In the genomic region with DNA sequence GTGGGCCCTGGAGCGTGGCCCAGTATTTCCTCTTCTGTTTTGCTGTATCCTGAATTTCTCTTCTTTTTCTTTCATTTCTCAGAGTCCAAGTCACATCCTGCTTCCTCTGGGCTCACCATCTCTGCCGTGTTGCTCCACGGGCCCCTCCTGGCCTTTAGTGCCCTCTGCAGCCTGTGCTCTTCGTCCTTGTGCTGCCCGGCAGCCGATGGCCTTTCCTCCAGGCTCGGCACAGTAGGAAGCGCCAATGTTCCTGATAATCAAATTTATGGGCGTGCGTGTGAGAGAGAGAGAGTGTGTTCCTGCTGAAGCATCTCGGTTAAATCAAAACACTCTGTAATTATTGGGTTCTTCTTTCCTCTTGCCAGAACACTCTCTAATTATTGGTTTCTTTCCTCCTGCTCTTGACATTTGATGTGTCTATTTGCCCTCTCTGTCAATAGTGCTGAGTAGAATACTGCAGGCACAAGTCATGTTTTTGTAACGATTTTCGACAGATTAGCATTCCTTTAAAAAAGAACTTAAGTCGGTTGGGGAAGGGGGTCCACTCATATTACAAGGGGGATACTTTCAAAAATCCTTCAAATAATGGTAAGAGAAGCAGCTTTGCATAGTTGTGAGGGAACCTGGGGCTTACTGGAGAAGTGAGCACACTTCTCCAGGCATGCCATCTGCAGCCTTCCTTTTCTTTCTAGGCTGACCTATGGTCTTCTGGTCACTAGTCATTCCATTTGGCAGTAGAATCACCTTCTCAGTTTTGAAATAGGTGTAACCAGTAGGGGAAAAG, we compare ENCODE assay signal across 13 cellular contexts.
A peak's percentile ranks its signal among the peaks of the same experiment; 100 is the strongest.
DNase-seq lines count a peak whose midpoint lies in the region; ATAC-seq and TF ChIP-seq lines count a peak whose summit lies in the region.
"Had no signal": no experiment of that assay in that cellular context is flagged by ENCODE, and none has a peak within 500 bp of the region (broad histone marks: within the 10 kb centered on the region; RNA-seq: fewer than 3 reads in every experiment).

No MANE protein-coding gene starts in this region.

- H3K79me1 ChIP-seq in H9 (ENCODE audit: insufficient read depth, low read depth, low read length, poor library complexity, severe bottlenecking) = no peaks in the 10 kb centered on the region

- H3K27ac Mint-ChIP-seq in H9 = peak overlapping the region in 2 of 3 experiments; percentile 10 to 70; a peak in 2 of 7 replicates
- H3K27ac Mint-ChIP-seq in brain = peak overlapping the region; percentile 22 to 98 (median 30)
- H3K27ac Mint-ChIP-seq in neural crest cell (ENCODE audit: unreplicated experiment) = no peak overlapping the region

- H3K79me2 ChIP-seq in H9 (ENCODE audit: insufficient read depth, low read length) = 0 out of 2 replicates have a peak, but pooled peaks cover 2% of the 10 kb centered on the region

- no peak overlapping the region for H3K27ac ChIP-seq in H9 (ENCODE audit: insufficient read length, low read depth, low read length)
- H3K27ac ChIP-seq: epithelial cell of prostate, stomach had no signal

- H3K18ac ChIP-seq in H9 (ENCODE audit: insufficient read length, low read depth, low read length) = no peak overlapping the region

- no peaks in the 10 kb centered on the region for H3K9me3 Mint-ChIP-seq in H9
- H3K9me3 Mint-ChIP-seq in brain = peaks cover 0 to 9% (median 0%) of the 10 kb centered on the region in 5 experiments
- no peaks in the 10 kb centered on the region for H3K9me3 Mint-ChIP-seq in neural crest cell

- no peak overlapping the region for H3K56ac ChIP-seq in H9 (ENCODE audit: insufficient read length, low read depth, low read length)

- no peaks in the 10 kb centered on the region; a peak in 1 of 7 replicates for H3K36me3 Mint-ChIP-seq in H9 (ENCODE audit: insufficient read depth in 1 of 3, low read depth in 3 of 3)
- H3K36me3 Mint-ChIP-seq in brain = peaks cover 31% of the 10 kb centered on the region
- peaks cover under 1% of the 10 kb centered on the region for H3K36me3 Mint-ChIP-seq in neural crest cell (ENCODE audit: low read depth)

- TF ChIP-seq CTCF in H9 (conservative IDR thresholded peaks at IDR 0.05) = no peak
- TF ChIP-seq CTCF in brain (conservative IDR thresholded peaks at IDR 0.05) = no peak
- TF ChIP-seq CTCF in neural crest cell (conservative IDR thresholded peaks at IDR 0.05) = no peak

- no peaks in the 10 kb centered on the region for H3K27me3 ChIP-seq in H9 (ENCODE audit: insufficient read depth, low read length)
- H3K27me3 ChIP-seq: stomach had no signal

- no peak for ATAC-seq in GM19463 (IDR thresholded peaks at IDR 0.05; ENCODE audit: unreplicated experiment)

- DNase-seq in H9 (no peak), NCI-H2081 treated with DMSO at 0.1 percent for 48 hours (lab: John Stamatoyannopoulos, UW) (peak; percentile 15), neural crest cell (ENCODE audit: low read depth, low spot score) (no peak), COLO668 (lab: John Stamatoyannopoulos, UW; ENCODE audit: unreplicated experiment) (no peak), posterior cingulate gyrus (no peak)
- DNase-seq: activated naive CD4-positive, alpha-beta T cell treated with Interleukin-2 at 50 U/mL for 16 hours; head of caudate nucleus; NCI-H526; stomach had no signal

- H4K20me1 ChIP-seq in H9 (ENCODE audit: control insufficient read depth, insufficient read depth, insufficient read length) = no peaks in the 10 kb centered on the region

- H3K4me3 Mint-ChIP-seq in H9 = no peak overlapping the region
- H3K4me3 Mint-ChIP-seq in brain = peak overlapping the region in 1 of 5 experiments; percentile 62
- H3K4me3 Mint-ChIP-seq in neural crest cell = peak overlapping the region; percentile 25

- H4K91ac ChIP-seq in H9 (ENCODE audit: insufficient read length, low read depth, low read length) = no peak overlapping the region

- H3K14ac ChIP-seq in H9 (ENCODE audit: insufficient read depth, low read length) = no peak overlapping the region

- no peaks in the 10 kb centered on the region for H3K23me2 ChIP-seq in H9 (ENCODE audit: insufficient read length, low read depth, low read length, poor library complexity, severe bottlenecking)

- H3K4me2 ChIP-seq in H9 (ENCODE audit: insufficient read depth, insufficient read length, low read length) = no peak overlapping the region

- no peak overlapping the region for H3K4ac ChIP-seq in H9 (ENCODE audit: low read depth, low read length)

- H2BK15ac ChIP-seq in H9 (ENCODE audit: low read depth, low read length) = no peak overlapping the region

- no peak overlapping the region for H4K5ac ChIP-seq in H9 (ENCODE audit: insufficient read length, low read depth, low read length)

- H3K9ac ChIP-seq in H9 (ENCODE audit: extremely low read depth, insufficient read length, low read length) = no peak overlapping the region

- H3K27me3 Mint-ChIP-seq in H9 (ENCODE audit: low read depth) (no peaks in the 10 kb centered on the region), brain (peaks cover 4% of the 10 kb centered on the region), neural crest cell (ENCODE audit: low read depth) (no peaks in the 10 kb centered on the region)

- H3K4me1 ChIP-seq in H9 (ENCODE audit: insufficient read depth, low read length) = no peaks in the 10 kb centered on the region
- H3K4me1 ChIP-seq: HAP-1 had no signal

- H2BK120ac ChIP-seq in H9 (ENCODE audit: low read depth, low read length, poor library complexity, severe bottlenecking) = no peak overlapping the region

- intact Hi-C loops in posterior cingulate gyrus (cut with DNase I) = no loop called here

- no peak overlapping the region for H3K23ac ChIP-seq in H9 (ENCODE audit: insufficient read length, low read depth, low read length)

- H2BK20ac ChIP-seq in H9 (ENCODE audit: low read depth, low read length, poor library complexity, severe bottlenecking) = no peak overlapping the region

- H2BK12ac ChIP-seq in H9 (ENCODE audit: insufficient read length, low read depth, low read length) = no peak overlapping the region

- no peak overlapping the region for H4K8ac ChIP-seq in H9 (replicated peaks; ENCODE audit: insufficient read length, low read depth, low read length)

- no peak overlapping the region for H3T11ph ChIP-seq in H9 (ENCODE audit: low read length)

- H2BK5ac ChIP-seq in H9 (ENCODE audit: insufficient read length, low read length) = no peak overlapping the region

- no CpG with 5 or more reads among the region's 14 CpGs for WGBS in H9 (ENCODE audit: extremely low coverage, insufficient read length, low lambda C conversion rate)

- no peak overlapping the region for H2AK5ac ChIP-seq in H9 (ENCODE audit: insufficient read length, low read length)

- H2AFZ ChIP-seq in H9 (ENCODE audit: low read length) = no peak overlapping the region

- no peaks in the 10 kb centered on the region for H3K9me3 ChIP-seq in H9 (ENCODE audit: control insufficient read depth, low read depth, low read length)
- H3K9me3 ChIP-seq: HAP-1, stomach had no signal

- peaks cover 18 to 20% of the 10 kb centered on the region in 2 experiments for H3K4me1 Mint-ChIP-seq in H9
- peaks cover 73% of the 10 kb centered on the region for H3K4me1 Mint-ChIP-seq in brain
- H3K4me1 Mint-ChIP-seq in neural crest cell = peaks cover 65% of the 10 kb centered on the region
